ENCODE assay signal across 9 cellular contexts in genomic region chr3:13018039-13018431, GRCh38. TPM values are rescaled to one million over a fixed set of nuclear protein-coding genes. Genes with fewer than 3 reads are reported as not detected.
A peak's percentile ranks its signal among the peaks of the same experiment; 100 is the strongest.
DNase-seq lines count a peak whose midpoint lies in the region; ATAC-seq, FAIRE-seq and TF ChIP-seq lines count a peak whose summit lies in the region.
"Had no signal": no experiment of that assay in that cellular context is flagged by ENCODE, and none has a peak within 500 bp of the region (broad histone marks: within the 10 kb centered on the region; RNA-seq: fewer than 3 reads in every experiment).

No MANE protein-coding gene starts in this region.

- no peak for FAIRE-seq in kidney (lab: Jason Lieb, UNC)
- no peak for FAIRE-seq in frontal cortex (lab: Jason Lieb, UNC)

- WGBS in aorta, 2 donors: 14 to 20% methylated on average over 7 of the region's 7 CpGs

- H3K27me3 Mint-ChIP-seq in activated naive CD4-positive, alpha-beta T cell treated with anti-CD3 and anti-CD28 coated beads, Interleukin-2, amount 10 ng/mL, durations not matched to agents 7 days and 5 days: peaks cover 17% of the 10 kb centered on the region
- no peaks in the 10 kb centered on the region for H3K27me3 Mint-ChIP-seq in activated naive CD8-positive, alpha-beta T cell treated with anti-CD3 and anti-CD28 coated beads, Interleukin-2, amount 50 U/mL, for 24 hours
- H3K27me3 Mint-ChIP-seq in stimulated activated naive CD8-positive, alpha-beta T cell treated with anti-CD3 and anti-CD28 coated beads, Interleukin-15, amount 100 ng/mL, for 72 hours: no peaks in the 10 kb centered on the region

- peaks cover 8% of the 10 kb centered on the region for H3K36me3 Mint-ChIP-seq in activated naive CD4-positive, alpha-beta T cell treated with anti-CD3 and anti-CD28 coated beads, Interleukin-2, amount 10 ng/mL, durations not matched to agents 7 days and 5 days
- H3K36me3 Mint-ChIP-seq in activated naive CD8-positive, alpha-beta T cell treated with anti-CD3 and anti-CD28 coated beads, Interleukin-2, amount 50 U/mL, for 24 hours (ENCODE audit: low read depth): peaks cover 3% of the 10 kb centered on the region

- H3K4me3 ChIP-seq in kidney (ENCODE audit: low read length in 2 of 2) (no peak overlapping the region), aorta (ENCODE audit: low read length in 2 of 2) (no peak overlapping the region)

- H3K36me3 ChIP-seq in kidney (ENCODE audit: control insufficient read depth in 1 of 2, insufficient read depth in 2 of 2, low read length in 2 of 2) (no peaks in the 10 kb centered on the region), aorta (ENCODE audit: control insufficient read depth in 1 of 2, insufficient read depth in 2 of 2, low read length in 1 of 2) (no peaks in the 10 kb centered on the region)

- H3K27ac ChIP-seq in kidney (ENCODE audit: low read depth in 2 of 2, low read length in 2 of 2) (no peak overlapping the region), aorta (ENCODE audit: low read depth in 1 of 2, low read length in 2 of 2) (no peak overlapping the region)

- H3K9me3 ChIP-seq in kidney (ENCODE audit: control insufficient read depth in 1 of 2, low read length in 2 of 2) (no peaks in the 10 kb centered on the region), aorta (ENCODE audit: control insufficient read depth, low read length) (no peaks in the 10 kb centered on the region)

- CTCF ChIA-PET in activated naive CD4-positive, alpha-beta T cell treated with anti-CD3 and anti-CD28 coated beads, Interleukin-2, amount 10 ng/mL, durations not matched to agents 7 days and 5 days (lab: Charles Lee): no interaction called here

- no peak overlapping the region for H3K9ac ChIP-seq in kidney (ENCODE audit: low read length in 2 of 2)

- no peaks in the 10 kb centered on the region for H3K9me3 Mint-ChIP-seq in activated naive CD4-positive, alpha-beta T cell treated with anti-CD3 and anti-CD28 coated beads, Interleukin-2, amount 10 ng/mL, durations not matched to agents 7 days and 5 days
- no peaks in the 10 kb centered on the region for H3K9me3 Mint-ChIP-seq in activated naive CD8-positive, alpha-beta T cell treated with anti-CD3 and anti-CD28 coated beads, Interleukin-2, amount 50 U/mL, for 24 hours
- no peaks in the 10 kb centered on the region for H3K9me3 Mint-ChIP-seq in stimulated activated naive CD8-positive, alpha-beta T cell treated with anti-CD3 and anti-CD28 coated beads, Interleukin-15, amount 100 ng/mL, for 72 hours

- peak overlapping the region; percentile 45 for H3K27ac Mint-ChIP-seq in activated naive CD4-positive, alpha-beta T cell treated with anti-CD3 and anti-CD28 coated beads, Interleukin-2, amount 10 ng/mL, durations not matched to agents 7 days and 5 days
- H3K27ac Mint-ChIP-seq in activated naive CD8-positive, alpha-beta T cell treated with anti-CD3 and anti-CD28 coated beads, Interleukin-2, amount 50 U/mL, for 24 hours: peak overlapping the region; percentile 42
- H3K27ac Mint-ChIP-seq in stimulated activated naive CD8-positive, alpha-beta T cell treated with anti-CD3 and anti-CD28 coated beads, Interleukin-15, amount 100 ng/mL, for 72 hours: no peak overlapping the region

- no peak for ATAC-seq in activated naive CD8-positive, alpha-beta T cell treated with anti-CD3 and anti-CD28 coated beads, Interleukin-2, amount 50 U/mL, for 24 hours
- no peak for ATAC-seq in aorta (ENCODE audit: low FRiP score)
- no peak for ATAC-seq in stimulated activated naive CD8-positive, alpha-beta T cell treated with anti-CD3 and anti-CD28 coated beads, Interleukin-15, amount 100 ng/mL, for 72 hours

- intact Hi-C loops in kidney (cut with DNase I): no loop called here
- intact Hi-C loops in aorta (cut with DNase I): no loop called here

- no peak overlapping the region for H3K4me3 Mint-ChIP-seq in activated naive CD4-positive, alpha-beta T cell treated with anti-CD3 and anti-CD28 coated beads, Interleukin-2, amount 10 ng/mL, durations not matched to agents 7 days and 5 days
- H3K4me3 Mint-ChIP-seq in activated naive CD8-positive, alpha-beta T cell treated with anti-CD3 and anti-CD28 coated beads, Interleukin-2, amount 50 U/mL, for 24 hours: no peak overlapping the region
- no peak overlapping the region for H3K4me3 Mint-ChIP-seq in stimulated activated naive CD8-positive, alpha-beta T cell treated with anti-CD3 and anti-CD28 coated beads, Interleukin-15, amount 100 ng/mL, for 72 hours

- H3K27me3 ChIP-seq in aorta (ENCODE audit: control insufficient read depth in 1 of 2, insufficient read depth in 2 of 2, low read length in 1 of 2): no peaks in the 10 kb centered on the region

- DNase-seq in activated naive CD4-positive, alpha-beta T cell treated with anti-CD3 and anti-CD28 coated beads, Interleukin-2, amount 10 ng/mL, durations not matched to agents 7 days and 5 days: no peak
- DNase-seq in activated naive CD4-positive, alpha-beta T cell treated with Interleukin-2 at 50 U/mL for 16 hours: no peak
- DNase-seq in activated naive CD8-positive, alpha-beta T cell treated with anti-CD3 and anti-CD28 coated beads, Interleukin-2, amount 50 U/mL, for 24 hours: no peak
- DNase-seq in kidney (peak; percentile 63), aorta (peak; percentile 52 to 78), frontal cortex (ENCODE audit: low spot score in 2 of 2) (no peak), D341Med (ENCODE audit: low spot score) (no peak)
- DNase-seq in stimulated activated naive CD8-positive, alpha-beta T cell treated with anti-CD3 and anti-CD28 coated beads, Interleukin-15, amount 100 ng/mL, for 72 hours: no peak
- DNase-seq: hippocampal formation had no signal

- peaks cover 0 to 5% of the 10 kb centered on the region in 2 donors for H3K4me1 ChIP-seq in kidney (ENCODE audit: control insufficient read depth in 1 of 2, insufficient read depth in 1 of 2, low read depth in 1 of 2, low read length in 2 of 2)
- no peaks in the 10 kb centered on the region for H3K4me1 ChIP-seq in aorta (ENCODE audit: control insufficient read depth in 1 of 2, insufficient read depth in 2 of 2, low read length in 2 of 2)

- TF ChIP-seq CTCF in kidney (IDR thresholded peaks at IDR 0.05; ENCODE audit: borderline replicate concordance, extremely low read depth, insufficient read depth): no peak

- H3K4me1 Mint-ChIP-seq in activated naive CD4-positive, alpha-beta T cell treated with anti-CD3 and anti-CD28 coated beads, Interleukin-2, amount 10 ng/mL, durations not matched to agents 7 days and 5 days: peaks cover 29% of the 10 kb centered on the region
- peaks cover 58% of the 10 kb centered on the region for H3K4me1 Mint-ChIP-seq in activated naive CD8-positive, alpha-beta T cell treated with anti-CD3 and anti-CD28 coated beads, Interleukin-2, amount 50 U/mL, for 24 hours
- H3K4me1 Mint-ChIP-seq in stimulated activated naive CD8-positive, alpha-beta T cell treated with anti-CD3 and anti-CD28 coated beads, Interleukin-15, amount 100 ng/mL, for 72 hours: peaks cover 57% of the 10 kb centered on the region

RNA-seq across cellular contexts. Expression of gene IQSEC1, which starts 55.2 kb away (rescaled TPM):
- total RNA-seq in kidney (45.7 TPM), aorta (10 to 100 TPM; 76.1 to 84.7 TPM), frontal cortex (14.3 TPM)
- polyA plus RNA-seq in kidney (ENCODE audit: insufficient read depth, low read depth, low replicate concordance) (15.1 TPM), aorta (10 to 100 TPM; 12.6 to 23.7 TPM)

Comparison
In these comparisons a context has a peak if more than half of its experiments do, and no peak if none do; other contexts are left out.
1. DNase-seq: peak in kidney (single experiment) and aorta (2 of 2); none in activated naive CD4-positive, alpha-beta T cell treated with anti-CD3 and anti-CD28 coated beads, Interleukin-2, amount 10 ng/mL, durations not matched to agents 7 days and 5 days (single experiment), activated naive CD4-positive, alpha-beta T cell treated with Interleukin-2 at 50 U/mL for 16 hours (single experiment), activated naive CD8-positive, alpha-beta T cell treated with anti-CD3 and anti-CD28 coated beads, Interleukin-2, amount 50 U/mL, for 24 hours (single experiment), frontal cortex (0 of 2), D341Med (single experiment) and stimulated activated naive CD8-positive, alpha-beta T cell treated with anti-CD3 and anti-CD28 coated beads, Interleukin-15, amount 100 ng/mL, for 72 hours (0 of 2).
2. H3K27ac Mint-ChIP-seq: peak in activated naive CD4-positive, alpha-beta T cell treated with anti-CD3 and anti-CD28 coated beads, Interleukin-2, amount 10 ng/mL, durations not matched to agents 7 days and 5 days (single experiment) and activated naive CD8-positive, alpha-beta T cell treated with anti-CD3 and anti-CD28 coated beads, Interleukin-2, amount 50 U/mL, for 24 hours (single experiment); none in stimulated activated naive CD8-positive, alpha-beta T cell treated with anti-CD3 and anti-CD28 coated beads, Interleukin-15, amount 100 ng/mL, for 72 hours (0 of 2).